ENCODE assay signal across 26 cellular contexts in genomic region chr1:77197351-77197750, GRCh38.
"Had no signal": no experiment of that assay in that cellular context is flagged by ENCODE, and none has a peak within 500 bp of the region (broad histone marks: within the 10 kb centered on the region; RNA-seq: fewer than 3 reads in every experiment).

No MANE protein-coding gene starts in this region.

- H3K4me1 ChIP-seq: SJCRH30 had no signal

- H3K36me3 ChIP-seq: brain microvascular endothelial cell, SJCRH30 had no signal

- H3K9me3 ChIP-seq: SJCRH30 had no signal

- H3K4me3 Mint-ChIP-seq: activated CD8-positive, alpha-beta T cell treated with anti-CD3 and anti-CD28 coated beads for 36 hours; activated naive CD8-positive, alpha-beta T cell treated with anti-CD3 and anti-CD28 coated beads for 36 hours; activated T-cell treated with anti-CD3 and anti-CD28 coated beads, Interleukin-2, amount 50 U/mL, for 72 hours; activated T-helper 17 cell treated with anti-CD3 and anti-CD28 coated beads, Interleukin-2, amount 50 U/mL, for 72 hours had no signal

- H3K9me3 Mint-ChIP-seq: activated naive CD8-positive, alpha-beta T cell treated with anti-CD3 and anti-CD28 coated beads for 36 hours; activated T-cell treated with anti-CD3 and anti-CD28 coated beads, Interleukin-2, amount 50 U/mL, for 72 hours; activated T-helper 17 cell treated with anti-CD3 and anti-CD28 coated beads, Interleukin-2, amount 50 U/mL, for 72 hours had no signal

- H3K27ac Mint-ChIP-seq: activated CD8-positive, alpha-beta T cell treated with anti-CD3 and anti-CD28 coated beads for 36 hours; activated naive CD8-positive, alpha-beta T cell treated with anti-CD3 and anti-CD28 coated beads for 36 hours; activated T-cell treated with anti-CD3 and anti-CD28 coated beads, Interleukin-2, amount 50 U/mL, for 72 hours; activated T-helper 17 cell treated with anti-CD3 and anti-CD28 coated beads, Interleukin-2, amount 50 U/mL, for 72 hours had no signal

- H3K4me3 ChIP-seq: SJCRH30, SK-N-MC had no signal

- H3K27me3 Mint-ChIP-seq: activated CD8-positive, alpha-beta T cell treated with anti-CD3 and anti-CD28 coated beads for 36 hours; activated naive CD8-positive, alpha-beta T cell treated with anti-CD3 and anti-CD28 coated beads for 36 hours; activated T-helper 17 cell treated with anti-CD3 and anti-CD28 coated beads, Interleukin-2, amount 50 U/mL, for 72 hours had no signal

- ATAC-seq: activated CD8-positive, alpha-beta T cell treated with anti-CD3 and anti-CD28 coated beads for 36 hours; activated T-helper 17 cell treated with anti-CD3 and anti-CD28 coated beads, Interleukin-2, amount 50 U/mL, for 72 hours; Panc1 had no signal

- H3K27ac ChIP-seq: brain microvascular endothelial cell, SJCRH30, SK-N-MC had no signal

- DNase-seq: activated CD4-positive, alpha-beta T cell treated with anti-CD3 and anti-CD28 coated beads for 48 hours; activated CD4-positive, alpha-beta T cell treated with anti-CD3 and anti-CD28 coated beads, Interleukin-2, amount 50 U/mL, for 4 hours; activated CD4-positive, CD25-positive, alpha-beta regulatory T cell treated with anti-CD3 and anti-CD28 coated beads, Interleukin-2, amount 50 U/mL, for 72 hours; activated CD8-positive, alpha-beta T cell treated with anti-CD3 and anti-CD28 coated beads for 36 hours; activated effector memory CD4-positive, alpha-beta T cell treated with anti-CD3 and anti-CD28 coated beads, Interleukin-2, amount 50 U/mL, for 16 hours; activated naive CD4-positive, alpha-beta T cell; activated naive CD4-positive, alpha-beta T cell treated with anti-CD3 and anti-CD28 coated beads, Interleukin-2, amount 50 U/mL, for 16 hours; activated naive CD8-positive, alpha-beta T cell treated with anti-CD3 and anti-CD28 coated beads for 36 hours; activated T-cell treated with anti-CD3 and anti-CD28 coated beads, Interleukin-2, amount 50 U/mL, for 1 hour; activated T-cell treated with anti-CD3 and anti-CD28 coated beads, Interleukin-2, amount 50 U/mL, for 72 hours; amniotic stem cell; aorta; brain microvascular endothelial cell; central memory CD4-positive, alpha-beta T cell; Karpas-422; NCI-H1105; NCI-H1417 treated with DMSO at 0.1 percent for 48 hours; NCI-H187 treated with DMSO at 0.1 percent for 48 hours; NCI-H2081; NCI-H345; NCI-H524 treated with DMSO at 0.1 percent for 48 hours; SHP77; SJCRH30 had no signal

- H3K27me3 ChIP-seq: brain microvascular endothelial cell, SJCRH30 had no signal
